Comparison of ENCODE assay signal across 8 cellular contexts in the genomic region with DNA sequence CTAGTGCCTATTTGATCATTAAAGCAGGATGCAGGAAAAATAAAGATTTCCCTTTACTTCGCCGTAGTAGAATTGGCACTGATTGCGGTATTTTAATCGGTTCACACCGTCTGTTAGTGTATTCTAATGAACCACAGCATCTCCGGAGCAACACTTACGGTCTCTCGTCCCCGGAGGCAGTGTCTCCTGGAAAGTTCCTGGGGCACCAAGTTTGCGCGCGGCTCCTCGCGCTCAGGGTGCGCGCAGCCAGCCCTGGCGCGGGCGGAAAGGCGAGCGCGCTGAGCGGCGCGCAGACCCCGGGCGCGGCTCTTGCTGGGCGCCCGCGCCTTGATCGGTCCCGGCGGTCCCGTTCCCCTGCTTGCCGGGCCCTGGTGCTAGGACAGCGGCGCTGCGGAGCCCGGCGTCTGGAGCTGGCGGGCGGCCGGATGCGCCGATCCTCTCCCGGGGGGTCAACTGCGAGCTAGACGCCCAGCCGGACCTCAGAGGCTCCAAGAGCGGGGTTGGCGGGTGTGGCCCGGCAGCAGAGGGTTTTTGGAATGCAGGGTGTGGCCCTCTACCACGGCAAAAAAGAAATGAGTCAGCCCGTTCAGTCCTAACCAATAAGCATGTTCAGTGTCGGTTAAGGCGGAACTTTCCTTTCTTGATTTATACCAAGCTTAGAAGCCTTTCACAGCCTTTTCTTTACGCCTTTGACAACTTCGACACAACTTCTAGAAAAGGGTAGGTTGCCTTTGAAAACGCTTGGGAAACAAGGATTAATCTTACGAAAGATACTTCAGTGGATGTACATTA.
DNase-seq lines count a peak whose midpoint lies in the region; ATAC-seq and TF ChIP-seq lines count a peak whose summit lies in the region.

No MANE protein-coding gene starts in this region.

- in situ Hi-C loops in GM18951 (cut with MboI; ENCODE audit: low sequenced_read_pairs, unreplicated experiment) = no loop called here

- ATAC-seq in HG03097 (IDR thresholded peaks at IDR 0.05; ENCODE audit: low FRiP score, unreplicated experiment) (peak; percentile 58), right cardiac atrium (peak; percentile 95 to 98)

- peak; percentile 91 for DNase-seq in AG10803 (ENCODE audit: low read depth)
- peak; percentile 76 to 79 for DNase-seq in SJCRH30
- peak; percentile 87 to 92 (median 90) for DNase-seq in right cardiac atrium
- DNase-seq in prostate gland (ENCODE audit: low spot score) = peak; percentile 21
- DNase-seq in NCI-H146 (lab: John Stamatoyannopoulos, UW) = no peak

- H3K27me3 ChIP-seq in SJCRH30 (no peaks in the 10 kb centered on the region), right cardiac atrium (ENCODE audit: control insufficient read depth, insufficient read depth) (no peaks in the 10 kb centered on the region), prostate gland (replicated peaks; ENCODE audit: insufficient read depth) (no peaks in the 10 kb centered on the region)

- TF ChIP-seq CTCF in AG10803 (conservative IDR thresholded peaks at IDR 0.05; ENCODE audit: low read length) = peak; percentile 3; the same call in 1 of the 2 replicates
- TF ChIP-seq CTCF in prostate gland (IDR thresholded peaks at IDR 0.05) = peak in 1 of 4 experiments; percentile 4

- peak overlapping the region; percentile 63 for H3K27ac ChIP-seq in SJCRH30
- peak overlapping the region; percentile 54 for H3K27ac ChIP-seq in angular gyrus (ENCODE audit: low read depth, low read length)
- peak overlapping the region; percentile 31 for H3K27ac ChIP-seq in right cardiac atrium (ENCODE audit: low read length)
- H3K27ac ChIP-seq in prostate gland = peak overlapping the region in 1 of 2 donors; percentile 40

- no peaks in the 10 kb centered on the region for H3K9me3 ChIP-seq in SJCRH30 (replicated peaks)
- no peaks in the 10 kb centered on the region for H3K9me3 ChIP-seq in right cardiac atrium (ENCODE audit: control insufficient read depth, low read length)
- H3K9me3 ChIP-seq in prostate gland = no peaks in the 10 kb centered on the region

- no peaks in the 10 kb centered on the region for H3K36me3 ChIP-seq in SJCRH30
- no peaks in the 10 kb centered on the region for H3K36me3 ChIP-seq in prostate gland

- intact Hi-C loops in right cardiac atrium (cut with DNase I) = loop anchor here in 3 of 4 donors (5.0 to 10.0 kb wide), 3 partner anchors 103 to 207 kb away; a partner anchor contains a TSS
- intact Hi-C loops in prostate gland (cut with DNase I) = no loop called here

- peak overlapping the region; percentile 87 for H3K4me3 ChIP-seq in AG10803 (ENCODE audit: low read length)
- peak overlapping the region; percentile 67 for H3K4me3 ChIP-seq in SJCRH30
- peak overlapping the region; percentile 80 for H3K4me3 ChIP-seq in right cardiac atrium (ENCODE audit: low read length)
- peak overlapping the region; percentile 41 to 56 for H3K4me3 ChIP-seq in prostate gland

- WGBS in right cardiac atrium = under 1% methylated on average over 61 of the region's 61 CpGs
- 2% methylated on average over 45 of the region's 61 CpGs for WGBS in prostate gland

- TF ChIP-seq POLR2A in GM18951 (IDR thresholded peaks at IDR 0.05; ENCODE audit: extremely low read depth, insufficient read depth, insufficient read length) = peak; percentile 86
- TF ChIP-seq POLR2A in prostate gland (IDR thresholded peaks at IDR 0.05) = peak; percentile 41

- H3K4me1 ChIP-seq in SJCRH30 (no peaks in the 10 kb centered on the region), right cardiac atrium (ENCODE audit: control insufficient read depth, insufficient read depth, low read length) (peaks cover 3% of the 10 kb centered on the region), prostate gland (replicated peaks) (no peaks in the 10 kb centered on the region)
